ENCODE assay signal across 1 cellular context in genomic region chr5:69042915-69043795, GRCh38.
A peak's percentile ranks its signal among the peaks of the same experiment; 100 is the strongest.
TF ChIP-seq lines count a peak whose summit lies in the region.

No MANE protein-coding gene starts in this region.

TF ChIP-seq in HEK293, 187 proteins besides CTCF, POLR2A, EP300 and RAD21 (continued from another document and continues in another):
- TF ChIP-seq ZNF18 (tag by site-specific recombination; IDR thresholded peaks at IDR 0.05) (no peak), ZNF112 (tag by site-specific recombination; IDR thresholded peaks at IDR 0.05) (no peak), ZNF747 (tag by site-specific recombination; IDR thresholded peaks at IDR 0.05) (no peak), ZBTB48 (tag by site-specific recombination; IDR thresholded peaks at IDR 0.05) (0 out of 2 replicates have a peak, but pooled peaks have one; percentile 12), ZNF704 (tag by site-specific recombination; IDR thresholded peaks at IDR 0.05) (no peak), ZSCAN23 (tag by site-specific recombination; IDR thresholded peaks at IDR 0.05) (no peak), MYNN (tag by site-specific recombination; IDR thresholded peaks at IDR 0.05; ENCODE audit: borderline replicate concordance) (no peak), HOXD13 (CRISPR knock-in tag; IDR thresholded peaks at IDR 0.05; ENCODE audit: borderline replicate concordance) (no peak), KLF10 (tag by site-specific recombination; IDR thresholded peaks at IDR 0.05) (no peak; the same call in 1 of the 2 replicates), ZNF837 (tag by site-specific recombination; IDR thresholded peaks at IDR 0.05) (no peak), SALL2 (tag by site-specific recombination; IDR thresholded peaks at IDR 0.05; ENCODE audit: borderline replicate concordance) (no peak), ZXDB (tag by site-specific recombination; IDR thresholded peaks at IDR 0.05) (0 out of 2 replicates have a peak, but pooled peaks have one; percentile 33), ZNF248 (tag by site-specific recombination; IDR thresholded peaks at IDR 0.05) (no peak), PRDM6 (tag by site-specific recombination; IDR thresholded peaks at IDR 0.05) (peak; percentile 63; the same call in 1 of the 2 replicates), ZNF266 (tag by site-specific recombination; IDR thresholded peaks at IDR 0.05; ENCODE audit: low read depth) (no peak), ZFP3 (tag by site-specific recombination; IDR thresholded peaks at IDR 0.05; ENCODE audit: low read depth) (no peak), ZNF433 (tag by site-specific recombination; IDR thresholded peaks at IDR 0.05; ENCODE audit: low read depth) (no peak), ZNF510 (tag by site-specific recombination; IDR thresholded peaks at IDR 0.05; ENCODE audit: insufficient replicate concordance) (no peak), ZNF114 (tag by site-specific recombination; IDR thresholded peaks at IDR 0.05) (no peak), ZBTB49 (tag by site-specific recombination; IDR thresholded peaks at IDR 0.05; ENCODE audit: low read depth) (no peak), ZNF544 (tag by site-specific recombination; IDR thresholded peaks at IDR 0.05) (no peak), ZNF560 (tag by site-specific recombination; IDR thresholded peaks at IDR 0.05; ENCODE audit: borderline replicate concordance) (no peak), ZNF10 (tag by site-specific recombination; IDR thresholded peaks at IDR 0.05) (no peak), ZNF302 (tag by site-specific recombination; IDR thresholded peaks at IDR 0.05; ENCODE audit: low read depth) (no peak), ZNF362 (tag by site-specific recombination; IDR thresholded peaks at IDR 0.05) (peak; percentile 50; the same call in 1 of the 2 replicates), ZBTB1 (tag by site-specific recombination; IDR thresholded peaks at IDR 0.05) (no peak), PRDM10 (tag by site-specific recombination; IDR thresholded peaks at IDR 0.05) (peak; percentile 44; the same call in 1 of the 2 replicates), PATZ1 (tag by site-specific recombination; IDR thresholded peaks at IDR 0.05) (0 out of 2 replicates have a peak, but pooled peaks have one; percentile 39), BCL6B (tag by site-specific recombination; IDR thresholded peaks at IDR 0.05) (no peak), ZNF664 (tag by site-specific recombination; IDR thresholded peaks at IDR 0.05) (no peak), ZSCAN18 (tag by site-specific recombination; IDR thresholded peaks at IDR 0.05) (no peak), ZNF571 (tag by site-specific recombination; IDR thresholded peaks at IDR 0.05) (no peak), PRDM2 (tag by site-specific recombination; IDR thresholded peaks at IDR 0.05; ENCODE audit: borderline replicate concordance) (no peak)
